ENCODE assay signal across 19 cellular contexts in the genomic region with DNA sequence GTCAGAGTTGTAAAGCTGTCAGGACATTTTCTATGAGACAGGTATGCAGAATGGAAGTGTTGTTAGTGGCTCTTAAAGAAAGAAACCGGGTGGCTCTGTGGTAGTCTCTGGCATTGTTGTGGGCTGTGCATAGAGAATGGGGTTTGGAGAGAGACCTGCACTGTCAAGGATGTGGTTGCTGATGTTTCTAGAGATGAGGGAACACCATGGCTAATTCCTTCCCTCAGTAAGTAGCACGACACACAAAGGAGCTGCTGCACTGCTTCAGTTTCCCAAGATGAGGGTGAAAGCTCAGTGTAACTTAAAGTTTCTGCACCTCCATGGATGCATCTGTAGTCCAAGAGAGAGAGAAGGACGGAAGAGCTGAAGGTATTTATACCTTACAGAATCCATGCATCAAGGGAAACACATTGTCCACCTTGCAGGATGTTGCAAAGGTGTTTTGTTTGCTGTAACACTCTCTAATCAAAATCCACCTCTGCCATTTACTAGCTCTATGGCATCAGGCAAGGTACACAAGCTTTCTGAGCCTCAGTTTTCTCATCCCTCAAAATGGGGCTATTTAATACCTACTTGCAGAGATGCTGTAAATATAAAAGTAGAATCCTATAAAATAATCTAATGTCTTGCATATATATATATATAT. TPM values are rescaled to one million over a fixed set of nuclear protein-coding genes. Genes with fewer than 3 reads are reported as not detected.
DNase-seq lines count a peak whose midpoint lies in the region; ATAC-seq and TF ChIP-seq lines count a peak whose summit lies in the region.
"Had no signal": no experiment of that assay in that cellular context is flagged by ENCODE, and none has a peak within 500 bp of the region (broad histone marks: within the 10 kb centered on the region; RNA-seq: fewer than 3 reads in every experiment).

No MANE protein-coding gene starts in this region.

- CTCF ChIA-PET in OCI-LY7 (lab: Charles Lee; ENCODE audit: unreplicated experiment), result interaction anchor here (0.9 to 1.2 kb wide), 2 partner anchors 8 to 15 kb away, joined by 4 read pairs; no protein-coding TSS in a partner anchor

- H3K4me3 ChIP-seq in OCI-LY7 (ENCODE audit: low read depth, low read length, poor library complexity, severe bottlenecking), result no peak overlapping the region
- H3K4me3 ChIP-seq: heart right ventricle had no signal

- H3K36me3 ChIP-seq in OCI-LY7 (ENCODE audit: insufficient read depth, low read length), result no peaks in the 10 kb centered on the region
- H3K36me3 ChIP-seq: heart right ventricle had no signal

- no peaks in the 10 kb centered on the region for H3K27me3 Mint-ChIP-seq in activated T-cell treated with anti-CD3 and anti-CD28 coated beads, Interleukin-2, amount 50 U/mL, for 4 hours (ENCODE audit: low read depth)
- peaks cover 4% of the 10 kb centered on the region for H3K27me3 Mint-ChIP-seq in neural crest cell (ENCODE audit: low read depth)

- peaks cover 4% of the 10 kb centered on the region for H3K9me3 Mint-ChIP-seq in activated T-cell treated with anti-CD3 and anti-CD28 coated beads, Interleukin-2, amount 50 U/mL, for 4 hours
- no peaks in the 10 kb centered on the region for H3K9me3 Mint-ChIP-seq in neural crest cell

- DNase-seq in activated T-cell treated with anti-CD3 and anti-CD28 coated beads, Interleukin-2, amount 50 U/mL, for 4 hours, result no peak
- DNase-seq in activated T-cell treated with anti-CD3 and anti-CD28 coated beads for 4 hours (no peak), OCI-LY7 (ENCODE audit: low spot score) (no peak), neural crest cell (ENCODE audit: low read depth, low spot score) (no peak), OCI-M1 (lab: John Stamatoyannopoulos, UW) (no peak), LoVo (ENCODE audit: low spot score) (no peak)
- peak; percentile 28 for DNase-seq in activated effector memory CD4-positive, alpha-beta T cell treated with Interleukin-2 at 50 U/mL for 16 hours
- DNase-seq in stimulated activated CD4-positive, alpha-beta T cell treated with anti-CD3 and anti-CD28 coated beads, Interleukin-4, amount 100 ng/mL, for 24 hours, result no peak
- DNase-seq: amniotic stem cell, DMS79, heart right ventricle, NCI-H1436, NCI-H82, occipital lobe had no signal

- H3K4me3 Mint-ChIP-seq in activated T-cell treated with anti-CD3 and anti-CD28 coated beads, Interleukin-2, amount 50 U/mL, for 4 hours, result peak overlapping the region; percentile 35
- H3K4me3 Mint-ChIP-seq in neural crest cell, result no peak overlapping the region
- H3K4me3 Mint-ChIP-seq: CD14-positive monocyte, mesothelial cell of epicardium had no signal

- POLR2A ChIA-PET in OCI-LY7 (lab: Charles Lee), result interaction anchor here (0.5 to 1.3 kb wide), 5 partner anchors 10 to 99 kb away, joined by 3 to 5 read pairs (median 3); no protein-coding TSS in a partner anchor

- no peaks in the 10 kb centered on the region for H3K9me2 ChIP-seq in OCI-LY7 (ENCODE audit: insufficient read depth, low read length)

- H3K27ac ChIP-seq in OCI-LY7 (ENCODE audit: low read depth, low read length, poor library complexity, severe bottlenecking), result no peak overlapping the region
- H3K27ac ChIP-seq: heart right ventricle, RWPE1 had no signal

- intact Hi-C loops in OCI-LY7 (cut with micrococcal nuclease; ENCODE audit: unreplicated experiment), result no loop called here

- H3K4me1 ChIP-seq in OCI-LY7 (ENCODE audit: insufficient read depth, low read length, poor library complexity, severe bottlenecking), result peaks cover 8% of the 10 kb centered on the region
- H3K4me1 ChIP-seq: heart right ventricle had no signal

- no peak overlapping the region for H3K4me2 ChIP-seq in OCI-LY7 (ENCODE audit: low read length)

- no TSS peak for BruUV-seq in OCI-LY7 (replicated peaks; lab: Mats Ljungman, UMichigan)

- H3K4me1 Mint-ChIP-seq in activated T-cell treated with anti-CD3 and anti-CD28 coated beads, Interleukin-2, amount 50 U/mL, for 4 hours (ENCODE audit: low read depth), result peaks cover 51% of the 10 kb centered on the region
- H3K4me1 Mint-ChIP-seq in neural crest cell, result peaks cover 22% of the 10 kb centered on the region
- H3K4me1 Mint-ChIP-seq: CD14-positive monocyte had no signal

- H3K36me3 Mint-ChIP-seq in activated T-cell treated with anti-CD3 and anti-CD28 coated beads, Interleukin-2, amount 50 U/mL, for 4 hours (ENCODE audit: insufficient read depth), result peaks cover 2% of the 10 kb centered on the region
- H3K36me3 Mint-ChIP-seq in neural crest cell (ENCODE audit: low read depth), result no peaks in the 10 kb centered on the region
- H3K36me3 Mint-ChIP-seq: CD14-positive monocyte, mesothelial cell of epicardium had no signal

- H3K79me2 ChIP-seq in OCI-LY7 (ENCODE audit: insufficient read depth, low read depth, low read length), result no peaks in the 10 kb centered on the region

- peak; percentile 41 to 77 for ATAC-seq in activated T-cell treated with anti-CD3 and anti-CD28 coated beads, Interleukin-2, amount 50 U/mL, for 4 hours
- ATAC-seq: heart right ventricle had no signal

- H4K20me1 ChIP-seq in OCI-LY7 (ENCODE audit: insufficient read depth, low read length), result no peaks in the 10 kb centered on the region

- peak overlapping the region; percentile 20; the same call in 1 of the 2 replicates for H2AFZ ChIP-seq in OCI-LY7 (ENCODE audit: low read length)

- TF ChIP-seq CTCF in OCI-LY7 (conservative IDR thresholded peaks at IDR 0.05; ENCODE audit: low read length) (no peak), neural crest cell (conservative IDR thresholded peaks at IDR 0.05) (no peak)

- 0 out of 2 replicates have a peak, but pooled peaks cover 4% of the 10 kb centered on the region for H3K9me3 ChIP-seq in OCI-LY7 (ENCODE audit: low read length)

- peak overlapping the region; percentile 6 for H3K27ac Mint-ChIP-seq in neural crest cell (ENCODE audit: unreplicated experiment)
- H3K27ac Mint-ChIP-seq: mesothelial cell of epicardium had no signal

RNA-seq across cellular contexts. Expression of a gene that starts 21.8 kb away (rescaled TPM):
- total RNA-seq in activated T-cell treated with anti-CD3 and anti-CD28 coated beads, Interleukin-2, amount 50 U/mL, for 4 hours, result 1 to 10 TPM in 1 of 3 donors, under 1 TPM in 2; 0.82 to 1.1 (median 0.87) TPM
- 0.03 and 0.38 TPM in 2 replicates for total RNA-seq in OCI-LY7 (2014; rRNA removed; shearing (Covaris generic))
- not detected in 2 replicates for total RNA-seq in OCI-LY7 (2022)
- 12.2 and 13.2 TPM in 2 replicates for total RNA-seq in neural crest cell
- total RNA-seq: HT1080, LHCN-M2 had no signal
